25 cellular contexts compared by ENCODE assay signal in the genomic region with DNA sequence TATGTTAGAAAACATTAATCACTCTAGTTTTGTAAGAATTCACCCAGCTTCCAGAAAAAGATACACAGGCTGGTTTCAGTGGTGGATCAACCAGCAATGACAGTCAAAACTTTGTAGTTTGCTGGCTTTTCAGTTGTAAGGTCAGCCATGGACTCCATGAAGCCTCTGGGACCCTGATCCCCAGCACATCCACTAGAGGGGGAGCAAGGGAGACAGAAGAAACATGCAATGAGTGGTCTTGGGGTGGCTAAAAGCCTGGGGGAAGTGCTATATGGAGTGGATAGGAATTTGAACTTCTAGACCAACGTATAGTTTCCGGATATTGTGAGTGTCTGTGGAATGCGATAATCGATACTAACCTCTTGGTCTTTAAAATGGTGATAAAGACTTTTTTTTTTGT.
DNase-seq lines count a peak whose midpoint lies in the region; ATAC-seq and TF ChIP-seq lines count a peak whose summit lies in the region.
"Had no signal": no experiment of that assay in that cellular context is flagged by ENCODE, and none has a peak within 500 bp of the region (broad histone marks: within the 10 kb centered on the region; RNA-seq: fewer than 3 reads in every experiment).

No MANE protein-coding gene starts in this region.

- peaks cover 0 to 10% of the 10 kb centered on the region in 2 donors for H3K27me3 Mint-ChIP-seq in natural killer cell treated with Interleukin-12 subunit alpha and Interleukin-12 subunit beta and Interleukin-15 and Interleukin-18, amount 100 ng/mL, for 72 hours
- H3K27me3 Mint-ChIP-seq: naive thymus-derived CD4-positive, alpha-beta T cell had no signal

- peak overlapping the region; percentile 71 for H3K27ac ChIP-seq in OCI-LY1 (ENCODE audit: low read depth, low read length, poor library complexity, severe bottlenecking)
- H3K27ac ChIP-seq in brain microvascular endothelial cell, result no peak overlapping the region
- H3K27ac ChIP-seq: KMS-11, thoracic aorta, vagina had no signal

- no peaks in the 10 kb centered on the region for H3K4me1 Mint-ChIP-seq in natural killer cell treated with Interleukin-12 subunit alpha and Interleukin-12 subunit beta and Interleukin-15 and Interleukin-18, amount 100 ng/mL, for 72 hours (ENCODE audit: low read depth in 2 of 2)
- H3K4me1 Mint-ChIP-seq: CD4-positive, alpha-beta memory T cell had no signal

- in situ Hi-C loops in brain microvascular endothelial cell (cut with HindIII; ENCODE audit: low pct_ligation_motif_present, low sequenced_read_pairs), result no loop called here

- H3K4me3 Mint-ChIP-seq in natural killer cell treated with Interleukin-12 subunit alpha and Interleukin-12 subunit beta and Interleukin-15 and Interleukin-18, amount 100 ng/mL, for 72 hours, result no peak overlapping the region
- H3K4me3 Mint-ChIP-seq: brain; CD4-positive, alpha-beta memory T cell; mesothelial cell of epicardium; naive thymus-derived CD4-positive, alpha-beta T cell had no signal

- no peaks in the 10 kb centered on the region for H3K9me3 Mint-ChIP-seq in natural killer cell treated with Interleukin-12 subunit alpha and Interleukin-12 subunit beta and Interleukin-15 and Interleukin-18, amount 100 ng/mL, for 72 hours
- H3K9me3 Mint-ChIP-seq: brain; CD4-positive, alpha-beta memory T cell; naive thymus-derived CD4-positive, alpha-beta T cell had no signal

- H3K27me3 ChIP-seq in OCI-LY1 (ENCODE audit: insufficient read depth, low read length) (no peaks in the 10 kb centered on the region), brain microvascular endothelial cell (replicated peaks) (no peaks in the 10 kb centered on the region)
- H3K27me3 ChIP-seq: vagina had no signal

- H3K79me2 ChIP-seq in OCI-LY1 (ENCODE audit: insufficient read depth, low read length), result peaks cover 42% of the 10 kb centered on the region

- DNase-seq in NCI-H82 (lab: John Stamatoyannopoulos, UW) (peak; percentile 57), NCI-H82 treated with DMSO at 0.1 percent for 48 hours (lab: John Stamatoyannopoulos, UW; ENCODE audit: unreplicated experiment) (no peak), brain microvascular endothelial cell (no peak), T-helper 2 cell (no peak), amygdala (lab: John Stamatoyannopoulos, UW) (no peak)
- DNase-seq in natural killer cell treated with Interleukin-12 subunit alpha and Interleukin-12 subunit beta and Interleukin-15 and Interleukin-18, amount 100 ng/mL, for 72 hours (ENCODE audit: low spot score), result no peak
- DNase-seq: activated CD4-positive, alpha-beta T cell treated with anti-CD3 and anti-CD28 coated beads for 48 hours; activated naive CD4-positive, alpha-beta T cell; activated T-cell treated with anti-CD3 and anti-CD28 coated beads, Interleukin-2, amount 50 U/mL, for 48 hours; CD4-positive, alpha-beta memory T cell; GDM1; kidney; naive thymus-derived CD4-positive, alpha-beta T cell; NCI-H1694; NCI-H526 treated with DMSO at 0.1 percent for 48 hours; SK-N-SH; stimulated activated naive CD8-positive, alpha-beta T cell treated with anti-CD3 and anti-CD28 coated beads, Interleukin-15, Interleukin-2, amounts not matched to agents 100 U/mL and 50 U/mL, for 24 hours had no signal

- H3K36me3 ChIP-seq in OCI-LY1 (ENCODE audit: insufficient read depth, low read length) (no peaks in the 10 kb centered on the region), brain microvascular endothelial cell (replicated peaks) (no peaks in the 10 kb centered on the region)
- H3K36me3 ChIP-seq: thoracic aorta, vagina had no signal

- no peak overlapping the region for H2AFZ ChIP-seq in OCI-LY1 (ENCODE audit: low read length)

- H3K4me1 ChIP-seq in OCI-LY1 (ENCODE audit: insufficient read depth, low read length, severe bottlenecking), result peaks cover 60% of the 10 kb centered on the region
- H3K4me1 ChIP-seq: vagina had no signal

- no peak for TF ChIP-seq CTCF in OCI-LY1 (IDR thresholded peaks at IDR 0.05; ENCODE audit: low read length)
- peak; percentile 17 for TF ChIP-seq CTCF in brain microvascular endothelial cell (IDR thresholded peaks at IDR 0.05; ENCODE audit: low read depth, low read length, missing control alignments)

- no peak overlapping the region for H3K4me2 ChIP-seq in OCI-LY1 (ENCODE audit: low read length)
- H3K4me2 ChIP-seq: KMS-11, SK-N-SH had no signal

- no peaks in the 10 kb centered on the region for H3F3A ChIP-seq in OCI-LY1 (ENCODE audit: insufficient read depth, low read length)

- H3K4me3 ChIP-seq in OCI-LY1 (ENCODE audit: low read depth, low read length, poor library complexity, severe bottlenecking) (no peak overlapping the region), brain microvascular endothelial cell (ENCODE audit: low read depth, low read length) (no peak overlapping the region)
- H3K4me3 ChIP-seq: thoracic aorta, vagina had no signal

- H3K9me3 ChIP-seq in OCI-LY1 (ENCODE audit: low read length), result no peaks in the 10 kb centered on the region
- H3K9me3 ChIP-seq: SK-N-SH, thoracic aorta, vagina had no signal

- H3K36me3 Mint-ChIP-seq in natural killer cell treated with Interleukin-12 subunit alpha and Interleukin-12 subunit beta and Interleukin-15 and Interleukin-18, amount 100 ng/mL, for 72 hours, result no peaks in the 10 kb centered on the region
- H3K36me3 Mint-ChIP-seq: brain; CD4-positive, alpha-beta memory T cell; mesothelial cell of epicardium had no signal

- H4K20me1 ChIP-seq in OCI-LY1 (ENCODE audit: insufficient read depth, low read length), result no peaks in the 10 kb centered on the region

- no peak for ATAC-seq in GM19455 (IDR thresholded peaks at IDR 0.05; ENCODE audit: unreplicated experiment)
- no peak for ATAC-seq in natural killer cell treated with Interleukin-12 subunit alpha and Interleukin-12 subunit beta and Interleukin-15 and Interleukin-18, amount 100 ng/mL, for 72 hours
- ATAC-seq: HCT116; naive thymus-derived CD4-positive, alpha-beta T cell; stimulated activated naive CD8-positive, alpha-beta T cell treated with anti-CD3 and anti-CD28 coated beads, Interleukin-15, Interleukin-2, amounts not matched to agents 100 U/mL and 50 U/mL, for 24 hours had no signal

- no peak overlapping the region for H3K27ac Mint-ChIP-seq in natural killer cell treated with Interleukin-12 subunit alpha and Interleukin-12 subunit beta and Interleukin-15 and Interleukin-18, amount 100 ng/mL, for 72 hours
- H3K27ac Mint-ChIP-seq: brain; CD4-positive, alpha-beta memory T cell; mesothelial cell of epicardium; naive thymus-derived CD4-positive, alpha-beta T cell had no signal

- no peak overlapping the region for H3K9ac ChIP-seq in OCI-LY1 (ENCODE audit: low read length)
- H3K9ac ChIP-seq: KMS-11, SK-N-SH had no signal

- H3K9me2 ChIP-seq in OCI-LY1 (ENCODE audit: low read depth, low read length), result no peaks in the 10 kb centered on the region
- H3K9me2 ChIP-seq: SK-N-SH had no signal
